ENCODE assay signal across 19 cellular contexts in genomic region chr2:152723918-152724317, GRCh38.
"Had no signal": no experiment of that assay in that cellular context is flagged by ENCODE, and none has a peak within 500 bp of the region (broad histone marks: within the 10 kb centered on the region; RNA-seq: fewer than 3 reads in every experiment).

No MANE protein-coding gene starts in this region.

- FAIRE-seq: frontal cortex had no signal

- H3K27ac ChIP-seq: lower lobe of right lung, parathyroid adenoma, stomach, thyroid gland had no signal

- H3K9me3 ChIP-seq: lower lobe of right lung, stomach, thyroid gland had no signal

- ATAC-seq: left ventricle myocardium superior; lower lobe of right lung; natural killer cell; sciatic nerve; stimulated activated effector memory CD8-positive, alpha-beta T cell treated with anti-CD3 and anti-CD28 coated beads, Interleukin-12 subunit alpha, Interleukin-12 subunit beta, amount 100 ng/mL, for 72 hours had no signal

- DNase-seq: cortex of kidney; effector CD4-positive, alpha-beta T cell; hypothalamus; immature natural killer cell; islet precursor cell; kidney glomerular epithelial cell; left ventricle myocardium superior; lower lobe of right lung; natural killer cell; occipital lobe; stimulated activated CD4-positive, alpha-beta T cell treated with anti-CD3 and anti-CD28 coated beads, Interleukin-2, amount 100 ng/mL, for 24 hours; stimulated activated CD4-positive, alpha-beta T cell treated with anti-CD3 and anti-CD28 coated beads, Interleukin-4, amount 100 ng/mL, for 24 hours; stimulated activated naive CD4-positive, alpha-beta T cell treated with Interleukin-2 at 50 U/mL for 16 hours; stomach; thyroid gland had no signal

- H3K27me3 ChIP-seq: stomach, thyroid gland had no signal

- H3K4me3 ChIP-seq: lower lobe of right lung, stomach, thyroid gland had no signal

- H2AFZ ChIP-seq: parathyroid adenoma had no signal

- H3K36me3 ChIP-seq: thyroid gland had no signal

- H3K9ac ChIP-seq: parathyroid adenoma had no signal

- H3K4me1 ChIP-seq: parathyroid adenoma had no signal
